9 cellular contexts compared by ENCODE assay signal in the genomic region with DNA sequence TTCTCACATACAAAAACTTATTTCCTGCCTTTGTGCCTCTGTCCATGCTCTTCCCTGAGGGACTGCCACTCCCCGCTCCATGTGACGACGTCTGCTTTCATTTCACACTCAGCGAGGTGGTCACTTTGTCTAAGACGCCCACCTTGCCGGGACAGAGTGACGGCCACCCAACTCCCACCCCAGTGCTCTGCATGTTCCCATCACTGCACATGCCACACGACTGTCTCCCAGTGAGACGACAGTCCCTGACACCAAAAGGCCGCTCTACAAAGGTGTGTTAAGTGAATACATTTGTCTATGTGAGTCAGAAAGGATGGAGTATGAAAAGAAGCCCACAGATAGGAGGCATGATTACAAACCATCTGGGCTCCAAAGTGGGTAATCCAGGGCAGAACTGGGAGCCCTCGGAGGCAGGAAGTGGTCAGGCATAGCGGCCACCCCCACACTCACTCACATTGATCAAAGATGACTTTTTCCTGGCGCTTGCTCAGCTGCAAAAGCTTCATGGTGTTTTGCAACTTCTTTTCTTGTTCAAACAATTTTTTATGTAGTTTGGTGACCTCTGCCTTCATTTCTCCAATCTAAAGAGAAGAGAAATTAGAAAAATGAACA.
A peak's percentile ranks its signal among the peaks of the same experiment; 100 is the strongest.
DNase-seq lines count a peak whose midpoint lies in the region; ATAC-seq, FAIRE-seq and TF ChIP-seq lines count a peak whose summit lies in the region.
"Had no signal": no experiment of that assay in that cellular context is flagged by ENCODE, and none has a peak within 500 bp of the region (broad histone marks: within the 10 kb centered on the region; RNA-seq: fewer than 3 reads in every experiment).

No MANE protein-coding gene starts in this region.

- H3K79me2 ChIP-seq in PC-3 (ENCODE audit: low read length), result no peaks in the 10 kb centered on the region

- H3K36me3 ChIP-seq in PC-3 (ENCODE audit: low read depth, low read length) (peaks cover 43% of the 10 kb centered on the region), bronchial epithelial cell (ENCODE audit: control insufficient read depth, insufficient read depth, low read length) (peaks cover 6% of the 10 kb centered on the region), left ventricle myocardium inferior (peaks cover 98% of the 10 kb centered on the region), HAP-1 (replicated peaks) (peaks cover 84% of the 10 kb centered on the region)

- peaks cover 13% of the 10 kb centered on the region for H3F3A ChIP-seq in PC-3 (ENCODE audit: low read length, unreplicated experiment)

- H3K4me1 Mint-ChIP-seq in Calu3 (ENCODE audit: low read depth, unreplicated experiment), result no peaks in the 10 kb centered on the region
- peaks cover 60% of the 10 kb centered on the region for H3K4me1 Mint-ChIP-seq in osteocyte (ENCODE audit: unreplicated experiment)

- H3K27me3 ChIP-seq in PC-3 (ENCODE audit: low read length), result no peaks in the 10 kb centered on the region
- H3K27me3 ChIP-seq in bronchial epithelial cell (ENCODE audit: control insufficient read depth, insufficient read depth, low read length), result no peaks in the 10 kb centered on the region
- no peaks in the 10 kb centered on the region for H3K27me3 ChIP-seq in left ventricle myocardium inferior (ENCODE audit: low read depth)
- H3K27me3 ChIP-seq in HAP-1 (ENCODE audit: low read depth), result no peaks in the 10 kb centered on the region

- BruUV-seq in Calu3 (replicated peaks; lab: Mats Ljungman, UMichigan) (no TSS peak), PC-3 (replicated peaks; lab: Mats Ljungman, UMichigan) (no TSS peak)

- H3K27me3 Mint-ChIP-seq in Calu3 (ENCODE audit: unreplicated experiment), result no peaks in the 10 kb centered on the region
- H3K27me3 Mint-ChIP-seq in osteocyte (ENCODE audit: unreplicated experiment), result no peaks in the 10 kb centered on the region

- peak overlapping the region; percentile 97 for H3K27ac ChIP-seq in PC-3 (ENCODE audit: low read length)
- no peak overlapping the region for H3K27ac ChIP-seq in left ventricle myocardium inferior (replicated peaks)

- no peaks in the 10 kb centered on the region for H4K20me1 ChIP-seq in PC-3 (ENCODE audit: low read length)

- peak; percentile 87 for ATAC-seq in PC-3

- H3K4me1 ChIP-seq in PC-3 (ENCODE audit: insufficient read depth, low read length), result peaks cover 43% of the 10 kb centered on the region
- H3K4me1 ChIP-seq in left ventricle myocardium inferior, result peaks cover under 1% of the 10 kb centered on the region
- H3K4me1 ChIP-seq in HAP-1, result no peaks in the 10 kb centered on the region

- no peak overlapping the region for H3K4me3 Mint-ChIP-seq in Calu3 (ENCODE audit: low read depth, unreplicated experiment)
- peak overlapping the region; percentile 14 for H3K4me3 Mint-ChIP-seq in osteocyte (ENCODE audit: unreplicated experiment)

- peak overlapping the region; percentile 47 for H3K27ac Mint-ChIP-seq in Calu3 (ENCODE audit: unreplicated experiment)
- peak overlapping the region; percentile 92 for H3K27ac Mint-ChIP-seq in osteocyte (ENCODE audit: unreplicated experiment)

- H3K9ac ChIP-seq in PC-3 (ENCODE audit: low read length), result peak overlapping the region; percentile 74

- peak overlapping the region; percentile 31; the same call in 1 of the 2 replicates for H2AFZ ChIP-seq in PC-3 (ENCODE audit: low read length)

- CTCF ChIA-PET in Calu3 (lab: Charles Lee) (no interaction called here), PC-3 (lab: Charles Lee) (no interaction called here)

- intact Hi-C loops in Calu3 (cut with micrococcal nuclease; ENCODE audit: unreplicated experiment) (no loop called here), PC-3 (cut with micrococcal nuclease) (loop anchor here (5.0 kb wide), 1 partner anchor 68 kb away; no protein-coding TSS in a partner anchor), left ventricle myocardium inferior (cut with micrococcal nuclease) (no loop called here)

- FAIRE-seq in bronchial epithelial cell (lab: Jason Lieb, UNC), result no peak

- DNase-seq in Calu3, result no peak
- DNase-seq in PC-3, result peak; percentile 90
- peak; percentile 85 for DNase-seq in bronchial epithelial cell (ENCODE audit: low read depth)
- DNase-seq in osteocyte (ENCODE audit: extremely low spot score, unreplicated experiment), result no peak
- no peak for DNase-seq in left ventricle myocardium inferior
- no peak for DNase-seq in NCI-H2196 (lab: John Stamatoyannopoulos, UW; ENCODE audit: unreplicated experiment)
- no peak for DNase-seq in SW 1271 (lab: John Stamatoyannopoulos, UW)
- no peak for DNase-seq in HAP-1 (ENCODE audit: low spot score in 2 of 2)
- DNase-seq: erythroblast had no signal

- in situ Hi-C loops in HAP-1 (cut with MboI; ENCODE audit: low sequenced_read_pairs), result no loop called here

- no peak for TF ChIP-seq CTCF in Calu3 (IDR thresholded peaks at IDR 0.05; ENCODE audit: unreplicated experiment)
- TF ChIP-seq CTCF in PC-3 (conservative IDR thresholded peaks at IDR 0.05; ENCODE audit: low read depth, low read length), result no peak; the same call in 1 of the 2 replicates
- no peak for TF ChIP-seq CTCF in bronchial epithelial cell (IDR thresholded peaks at IDR 0.05; ENCODE audit: insufficient read depth, low read length, severe bottlenecking)
- TF ChIP-seq CTCF in osteocyte (IDR thresholded peaks at IDR 0.05), result no peak
- TF ChIP-seq CTCF in left ventricle myocardium inferior (IDR thresholded peaks at IDR 0.05; ENCODE audit: borderline replicate concordance), result no peak

- no peaks in the 10 kb centered on the region for H3K9me3 Mint-ChIP-seq in Calu3 (ENCODE audit: low read depth, unreplicated experiment)
- H3K9me3 Mint-ChIP-seq in osteocyte (ENCODE audit: unreplicated experiment), result no peaks in the 10 kb centered on the region

- POLR2A ChIA-PET in PC-3 (lab: Charles Lee; ENCODE audit: unreplicated experiment), result interaction anchor here (0.6 kb wide), 1 partner anchor 63 kb away, joined by 3 read pairs; no protein-coding TSS in a partner anchor

- H3K4me3 ChIP-seq in PC-3 (ENCODE audit: low read length), result peak overlapping the region; percentile 32; the same call in 1 of the 2 replicates
- no peak overlapping the region for H3K4me3 ChIP-seq in bronchial epithelial cell (ENCODE audit: low read depth, low read length)
- no peak overlapping the region for H3K4me3 ChIP-seq in left ventricle myocardium inferior
- H3K4me3 ChIP-seq in HAP-1, result no peak overlapping the region

- H3K4me2 ChIP-seq in PC-3 (ENCODE audit: low read length), result peak overlapping the region; percentile 76

- H3K36me3 Mint-ChIP-seq in Calu3 (ENCODE audit: insufficient read depth, unreplicated experiment) (peaks cover 12% of the 10 kb centered on the region), osteocyte (ENCODE audit: unreplicated experiment) (peaks cover 25% of the 10 kb centered on the region)

- no peaks in the 10 kb centered on the region for H3K9me2 ChIP-seq in PC-3 (replicated peaks; ENCODE audit: low read length)

- H3K9me3 ChIP-seq in PC-3 (ENCODE audit: low read length), result no peaks in the 10 kb centered on the region
- H3K9me3 ChIP-seq in left ventricle myocardium inferior (replicated peaks), result no peaks in the 10 kb centered on the region
- H3K9me3 ChIP-seq in HAP-1, result no peaks in the 10 kb centered on the region

Comparison
In these comparisons a context has a peak if more than half of its experiments do, and no peak if none do; other contexts are left out.
1. DNase-seq: peak in PC-3 (single experiment) and bronchial epithelial cell (single experiment); none in Calu3 (single experiment), osteocyte (single experiment), left ventricle myocardium inferior (single experiment), NCI-H2196 (single experiment), SW 1271 (0 of 2) and HAP-1 (0 of 2).